36 cellular contexts compared by ENCODE assay signal in the genomic region with DNA sequence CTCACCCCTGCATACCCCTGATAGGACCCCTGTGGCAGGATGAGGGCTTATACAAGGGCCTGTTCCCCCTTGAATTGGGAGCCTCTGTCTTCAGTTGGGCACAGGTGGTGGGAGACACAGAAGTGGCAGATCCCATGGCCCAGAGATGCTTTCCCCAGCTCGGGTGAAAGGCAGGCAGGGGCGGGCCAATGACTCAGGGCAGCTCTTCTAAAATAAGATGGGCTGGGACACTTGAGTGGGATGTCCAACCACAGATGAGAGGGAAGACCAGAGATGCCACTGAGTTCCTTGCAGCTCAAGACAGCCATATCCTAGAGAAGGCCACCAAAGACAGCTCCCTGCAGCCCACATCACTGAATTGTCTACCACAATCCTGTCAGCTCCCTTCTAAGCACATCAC.
"Had no signal": no experiment of that assay in that cellular context is flagged by ENCODE, and none has a peak within 500 bp of the region (broad histone marks: within the 10 kb centered on the region; RNA-seq: fewer than 3 reads in every experiment).

No MANE protein-coding gene starts in this region.

- H3K4me3 Mint-ChIP-seq: activated B cell treated with CpG ODN at 0.5 μM for 24 hours; activated CD4-positive, alpha-beta memory T cell treated with anti-CD3 and anti-CD28 coated beads for 36 hours; activated CD4-positive, alpha-beta T cell treated with anti-CD3 and anti-CD28 coated beads, Interleukin-2, amount 10 ng/mL, durations not matched to agents 24 days and 14 days; activated CD8-positive, alpha-beta T cell treated with anti-CD3 and anti-CD28 coated beads for 36 hours; activated naive CD4-positive, alpha-beta T cell treated with anti-CD3 and anti-CD28 coated beads for 36 hours; activated naive CD8-positive, alpha-beta T cell treated with anti-CD3 and anti-CD28 coated beads for 36 hours; activated T-cell treated with anti-CD3 and anti-CD28 coated beads, Interleukin-2, amount 50 U/mL, for 4 hours; activated T-cell treated with anti-CD3 and anti-CD28 coated beads, Interleukin-2, amount 50 U/mL, for 72 hours; activated T-helper 1 cell treated with anti-CD3 and anti-CD28 coated beads, Interleukin-12 subunit alpha, Interleukin-12 subunit beta, Interleukin-2, Interleukin-4 antibody, amounts not matched to agents 30 ng/mL and 10 ng/mL and 1 ng/mL, durations not matched to agents 14 hours and 24 hours and 36 hours; activated T-helper 17 cell treated with anti-CD3 and anti-CD28 coated beads, Interleukin-2, amount 50 U/mL, for 72 hours; brain; central memory CD8-positive, alpha-beta T cell; T-helper 1 cell treated with Interleukin-12 subunit alpha and Interleukin-12 subunit beta and Interleukin-4 antibody, amounts not matched to agents 30 μg/mL and 1 μg/mL, for 36 hours; T-helper 2 cell treated with Interferon-gamma antibody and Interleukin-4, amounts not matched to agents 5 μg/mL and 100 μg/mL, for 36 hours had no signal

- H3K27me3 ChIP-seq: adrenal gland, ascending aorta, cardiac muscle cell had no signal

- H3K27ac ChIP-seq: adrenal gland, ascending aorta, cardiac muscle cell, VCaP had no signal

- H3K9me3 Mint-ChIP-seq: activated CD4-positive, alpha-beta memory T cell treated with anti-CD3 and anti-CD28 coated beads for 36 hours; activated CD4-positive, alpha-beta T cell treated with anti-CD3 and anti-CD28 coated beads, Interleukin-2, amount 10 ng/mL, durations not matched to agents 24 days and 14 days; activated CD8-positive, alpha-beta T cell treated with anti-CD3 and anti-CD28 coated beads for 36 hours; activated naive CD4-positive, alpha-beta T cell treated with anti-CD3 and anti-CD28 coated beads for 36 hours; activated naive CD8-positive, alpha-beta T cell treated with anti-CD3 and anti-CD28 coated beads for 36 hours; activated T-cell treated with anti-CD3 and anti-CD28 coated beads, Interleukin-2, amount 50 U/mL, for 4 hours; activated T-cell treated with anti-CD3 and anti-CD28 coated beads, Interleukin-2, amount 50 U/mL, for 72 hours; activated T-helper 1 cell treated with anti-CD3 and anti-CD28 coated beads, Interleukin-12 subunit alpha, Interleukin-12 subunit beta, Interleukin-2, Interleukin-4 antibody, amounts not matched to agents 30 ng/mL and 10 ng/mL and 1 ng/mL, durations not matched to agents 14 hours and 24 hours and 36 hours; activated T-helper 17 cell treated with anti-CD3 and anti-CD28 coated beads, Interleukin-2, amount 50 U/mL, for 72 hours; central memory CD8-positive, alpha-beta T cell; T-helper 1 cell treated with Interleukin-12 subunit alpha and Interleukin-12 subunit beta and Interleukin-4 antibody, amounts not matched to agents 30 μg/mL and 1 μg/mL, for 36 hours; T-helper 2 cell treated with Interferon-gamma antibody and Interleukin-4, amounts not matched to agents 5 μg/mL and 100 μg/mL, for 36 hours had no signal

- H3K4me1 Mint-ChIP-seq: activated B cell treated with CpG ODN at 0.5 μM for 24 hours; activated CD4-positive, alpha-beta T cell treated with anti-CD3 and anti-CD28 coated beads, Interleukin-2, amount 10 ng/mL, durations not matched to agents 24 days and 14 days; activated naive CD8-positive, alpha-beta T cell treated with anti-CD3 and anti-CD28 coated beads for 36 hours; activated T-helper 17 cell treated with anti-CD3 and anti-CD28 coated beads, Interleukin-2, amount 50 U/mL, for 72 hours; central memory CD8-positive, alpha-beta T cell had no signal

- DNase-seq: activated B cell treated with CpG ODN at 0.5 μM for 24 hours; activated CD4-positive, alpha-beta memory T cell treated with anti-CD3 and anti-CD28 coated beads for 36 hours; activated CD4-positive, alpha-beta T cell treated with anti-CD3 and anti-CD28 coated beads for 4 hours; activated CD4-positive, alpha-beta T cell treated with anti-CD3 and anti-CD28 coated beads, Interleukin-2, amount 10 ng/mL, durations not matched to agents 24 days and 14 days; activated CD4-positive, alpha-beta T cell treated with anti-CD3 and anti-CD28 coated beads, Interleukin-2, amount 50 U/mL, for 1 hour; activated CD4-positive, alpha-beta T cell treated with anti-CD3 and anti-CD28 coated beads, Interleukin-2, amount 50 U/mL, for 4 hours; activated CD4-positive, CD25-positive, alpha-beta regulatory T cell treated with anti-CD3 and anti-CD28 coated beads, Interleukin-2, amount 50 U/mL, for 72 hours; activated CD8-positive, alpha-beta memory T cell treated with anti-CD3 and anti-CD28 coated beads, Interleukin-2, amount 50 U/mL, for 4 hours; activated CD8-positive, alpha-beta T cell treated with anti-CD3 and anti-CD28 coated beads for 36 hours; activated effector memory CD4-positive, alpha-beta T cell treated with anti-CD3 and anti-CD28 coated beads, Interleukin-2, amount 50 U/mL, for 16 hours; activated gamma-delta T cell treated with Interleukin-2 at 50 U/mL for 16 hours; activated naive CD4-positive, alpha-beta T cell; activated naive CD4-positive, alpha-beta T cell treated with anti-CD3 and anti-CD28 coated beads for 36 hours; activated naive CD4-positive, alpha-beta T cell treated with anti-CD3 and anti-CD28 coated beads, Interleukin-2, amount 50 U/mL, for 16 hours; activated naive CD8-positive, alpha-beta T cell treated with anti-CD3 and anti-CD28 coated beads for 36 hours; activated T-cell treated with anti-CD3 and anti-CD28 coated beads for 4 hours; activated T-cell treated with anti-CD3 and anti-CD28 coated beads, Interleukin-2, amount 50 U/mL, for 1 hour; activated T-cell treated with anti-CD3 and anti-CD28 coated beads, Interleukin-2, amount 50 U/mL, for 4 hours; activated T-cell treated with anti-CD3 and anti-CD28 coated beads, Interleukin-2, amount 50 U/mL, for 72 hours; adrenal gland; amniotic stem cell; caudate nucleus; SW 1271; T-helper 1 cell; T-helper 2 cell; T-helper 9 cell had no signal

- ATAC-seq: activated CD8-positive, alpha-beta T cell treated with anti-CD3 and anti-CD28 coated beads for 36 hours; activated naive CD4-positive, alpha-beta T cell treated with anti-CD3 and anti-CD28 coated beads, Interleukin-2, amount 50 U/mL, for 72 hours; activated T-cell treated with anti-CD3 and anti-CD28 coated beads, Interleukin-2, amount 50 U/mL, for 4 hours; activated T-cell treated with anti-CD3 and anti-CD28 coated beads, Interleukin-2, amount 50 U/mL, for 72 hours; activated T-helper 17 cell treated with anti-CD3 and anti-CD28 coated beads, Interleukin-2, amount 50 U/mL, for 72 hours had no signal

- H3K9me3 ChIP-seq: adrenal gland, ascending aorta had no signal

- H3K4me1 ChIP-seq: adrenal gland, ascending aorta had no signal

- H3K4me3 ChIP-seq: adrenal gland, ascending aorta, cardiac muscle cell had no signal

- H3K27me3 Mint-ChIP-seq: activated CD4-positive, alpha-beta memory T cell treated with anti-CD3 and anti-CD28 coated beads for 36 hours had no signal

- H3K27ac Mint-ChIP-seq: activated B cell treated with CpG ODN at 0.5 μM for 24 hours; activated CD4-positive, alpha-beta memory T cell treated with anti-CD3 and anti-CD28 coated beads for 36 hours; activated CD4-positive, alpha-beta T cell treated with anti-CD3 and anti-CD28 coated beads, Interleukin-2, amount 10 ng/mL, durations not matched to agents 24 days and 14 days; activated CD8-positive, alpha-beta T cell treated with anti-CD3 and anti-CD28 coated beads for 36 hours; activated naive CD4-positive, alpha-beta T cell treated with anti-CD3 and anti-CD28 coated beads for 36 hours; activated naive CD4-positive, alpha-beta T cell treated with anti-CD3 and anti-CD28 coated beads, Interleukin-2, amount 50 U/mL, for 72 hours; activated naive CD8-positive, alpha-beta T cell treated with anti-CD3 and anti-CD28 coated beads for 36 hours; activated T-cell treated with anti-CD3 and anti-CD28 coated beads, Interleukin-2, amount 50 U/mL, for 72 hours; activated T-helper 1 cell treated with anti-CD3 and anti-CD28 coated beads, Interleukin-12 subunit alpha, Interleukin-12 subunit beta, Interleukin-2, Interleukin-4 antibody, amounts not matched to agents 30 ng/mL and 10 ng/mL and 1 ng/mL, durations not matched to agents 14 hours and 24 hours and 36 hours; activated T-helper 17 cell treated with anti-CD3 and anti-CD28 coated beads, Interleukin-2, amount 50 U/mL, for 72 hours; brain; T-helper 1 cell treated with Interleukin-12 subunit alpha and Interleukin-12 subunit beta and Interleukin-4 antibody, amounts not matched to agents 30 μg/mL and 1 μg/mL, for 36 hours; T-helper 2 cell treated with Interferon-gamma antibody and Interleukin-4, amounts not matched to agents 5 μg/mL and 100 μg/mL, for 36 hours had no signal

- H3K36me3 Mint-ChIP-seq: activated CD4-positive, alpha-beta memory T cell treated with anti-CD3 and anti-CD28 coated beads for 36 hours; activated naive CD4-positive, alpha-beta T cell treated with anti-CD3 and anti-CD28 coated beads, Interleukin-2, amount 50 U/mL, for 72 hours; activated naive CD8-positive, alpha-beta T cell treated with anti-CD3 and anti-CD28 coated beads for 36 hours; brain had no signal

- H3K36me3 ChIP-seq: adrenal gland, ascending aorta, cardiac muscle cell had no signal
